In the genomic region with DNA sequence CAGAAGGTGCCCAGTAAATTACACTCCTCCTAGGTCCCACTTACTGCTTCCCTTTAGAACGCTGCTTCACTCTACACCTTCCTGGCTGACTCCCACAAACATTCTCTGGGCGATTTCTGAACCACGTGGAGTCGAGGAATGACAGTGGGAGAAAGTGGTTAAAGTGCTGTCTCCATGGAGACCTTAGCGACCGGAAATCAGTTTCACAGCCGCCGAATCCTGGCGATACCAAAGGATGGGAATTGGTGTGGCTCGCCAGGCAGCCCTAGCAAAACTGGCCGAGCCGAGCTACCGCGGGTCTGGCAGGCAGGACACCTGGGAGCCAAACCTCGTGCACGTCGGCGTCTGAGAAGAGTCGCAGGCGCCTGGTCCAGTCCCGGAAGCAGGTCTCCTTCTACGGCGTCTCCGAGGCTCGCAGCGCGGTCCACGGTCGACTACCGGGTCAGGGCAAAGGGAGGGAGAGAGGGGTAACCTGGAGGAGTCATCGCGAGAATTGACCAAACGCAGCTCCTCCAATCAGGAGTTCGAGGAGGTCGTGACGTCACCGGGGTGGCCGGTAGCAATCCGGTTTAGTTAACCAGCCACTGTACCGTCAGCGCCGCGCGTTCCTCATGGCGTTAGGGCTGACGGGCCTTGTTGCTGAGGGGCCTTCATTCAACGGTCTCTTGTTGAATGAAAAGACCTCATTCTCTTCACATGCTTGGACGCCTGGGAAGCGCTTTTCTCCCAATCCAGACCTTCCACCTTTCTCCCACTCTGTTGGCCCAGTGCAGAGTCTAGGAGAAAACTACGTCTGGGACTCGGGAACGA, we compare ENCODE assay signal across 1 cellular context.
TF ChIP-seq lines count a peak whose summit lies in the region.

A gene with protein sequence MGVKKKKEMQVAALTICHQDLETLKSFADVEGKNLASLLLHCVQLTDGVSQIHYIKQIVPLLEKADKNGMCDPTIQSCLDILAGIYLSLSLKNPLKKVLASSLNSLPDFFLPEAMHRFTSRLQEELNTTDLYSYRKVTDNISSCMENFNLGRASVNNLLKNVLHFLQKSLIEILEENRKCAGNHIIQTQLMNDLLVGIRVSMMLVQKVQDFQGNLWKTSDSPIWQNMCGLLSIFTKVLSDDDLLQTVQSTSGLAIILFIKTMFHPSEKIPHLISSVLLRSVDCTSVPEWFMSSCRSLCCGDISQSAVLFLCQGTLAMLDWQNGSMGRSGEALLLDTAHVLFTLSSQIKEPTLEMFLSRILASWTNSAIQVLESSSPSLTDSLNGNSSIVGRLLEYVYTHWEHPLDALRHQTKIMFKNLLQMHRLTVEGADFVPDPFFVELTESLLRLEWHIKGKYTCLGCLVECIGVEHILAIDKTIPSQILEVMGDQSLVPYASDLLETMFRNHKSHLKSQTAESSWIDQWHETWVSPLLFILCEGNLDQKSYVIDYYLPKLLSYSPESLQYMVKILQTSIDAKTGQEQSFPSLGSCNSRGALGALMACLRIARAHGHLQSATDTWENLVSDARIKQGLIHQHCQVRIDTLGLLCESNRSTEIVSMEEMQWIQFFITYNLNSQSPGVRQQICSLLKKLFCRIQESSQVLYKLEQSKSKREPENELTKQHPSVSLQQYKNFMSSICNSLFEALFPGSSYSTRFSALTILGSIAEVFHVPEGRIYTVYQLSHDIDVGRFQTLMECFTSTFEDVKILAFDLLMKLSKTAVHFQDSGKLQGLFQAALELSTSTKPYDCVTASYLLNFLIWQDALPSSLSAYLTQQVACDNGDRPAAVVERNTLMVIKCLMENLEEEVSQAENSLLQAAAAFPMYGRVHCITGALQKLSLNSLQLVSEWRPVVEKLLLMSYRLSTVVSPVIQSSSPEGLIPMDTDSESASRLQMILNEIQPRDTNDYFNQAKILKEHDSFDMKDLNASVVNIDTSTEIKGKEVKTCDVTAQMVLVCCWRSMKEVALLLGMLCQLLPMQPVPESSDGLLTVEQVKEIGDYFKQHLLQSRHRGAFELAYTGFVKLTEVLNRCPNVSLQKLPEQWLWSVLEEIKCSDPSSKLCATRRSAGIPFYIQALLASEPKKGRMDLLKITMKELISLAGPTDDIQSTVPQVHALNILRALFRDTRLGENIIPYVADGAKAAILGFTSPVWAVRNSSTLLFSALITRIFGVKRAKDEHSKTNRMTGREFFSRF (N-terminal part only) (minus strand): TSS at position 436 of the 810 bp plus-strand sequence. CDS start 3,646 bp downstream, outside the sequence.

TF ChIP-seq in HepG2, 621 proteins besides CTCF, POLR2A, EP300 and RAD21 (continued from another document and continues in another):
- TF ChIP-seq ZNF687 (CRISPR knock-in tag; IDR thresholded peaks at IDR 0.05), result peak; percentile 99
- no peak for TF ChIP-seq JUND (CRISPR knock-in tag; IDR thresholded peaks at IDR 0.05)
- peak; percentile 95 for TF ChIP-seq ZNF678 (CRISPR knock-in tag; IDR thresholded peaks at IDR 0.05)
- no peak for TF ChIP-seq TEF (CRISPR knock-in tag; IDR thresholded peaks at IDR 0.05)
- peak; percentile 80 for TF ChIP-seq ZNF430 (CRISPR knock-in tag; IDR thresholded peaks at IDR 0.05)
- TF ChIP-seq, protein P1, sequence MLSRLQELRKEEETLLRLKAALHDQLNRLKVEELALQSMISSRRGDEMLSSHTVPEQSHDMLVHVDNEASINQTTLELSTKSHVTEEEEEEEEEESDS (CRISPR knock-in tag; IDR thresholded peaks at IDR 0.05; ENCODE audit: borderline replicate concordance), result no peak
- TF ChIP-seq, protein P2, sequence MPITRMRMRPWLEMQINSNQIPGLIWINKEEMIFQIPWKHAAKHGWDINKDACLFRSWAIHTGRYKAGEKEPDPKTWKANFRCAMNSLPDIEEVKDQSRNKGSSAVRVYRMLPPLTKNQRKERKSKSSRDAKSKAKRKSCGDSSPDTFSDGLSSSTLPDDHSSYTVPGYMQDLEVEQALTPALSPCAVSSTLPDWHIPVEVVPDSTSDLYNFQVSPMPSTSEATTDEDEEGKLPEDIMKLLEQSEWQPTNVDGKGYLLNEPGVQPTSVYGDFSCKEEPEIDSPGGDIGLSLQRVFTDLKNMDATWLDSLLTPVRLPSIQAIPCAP (CRISPR knock-in tag; IDR thresholded peaks at IDR 0.05; ENCODE audit: low read depth), result no peak
- TF ChIP-seq, protein P3, sequence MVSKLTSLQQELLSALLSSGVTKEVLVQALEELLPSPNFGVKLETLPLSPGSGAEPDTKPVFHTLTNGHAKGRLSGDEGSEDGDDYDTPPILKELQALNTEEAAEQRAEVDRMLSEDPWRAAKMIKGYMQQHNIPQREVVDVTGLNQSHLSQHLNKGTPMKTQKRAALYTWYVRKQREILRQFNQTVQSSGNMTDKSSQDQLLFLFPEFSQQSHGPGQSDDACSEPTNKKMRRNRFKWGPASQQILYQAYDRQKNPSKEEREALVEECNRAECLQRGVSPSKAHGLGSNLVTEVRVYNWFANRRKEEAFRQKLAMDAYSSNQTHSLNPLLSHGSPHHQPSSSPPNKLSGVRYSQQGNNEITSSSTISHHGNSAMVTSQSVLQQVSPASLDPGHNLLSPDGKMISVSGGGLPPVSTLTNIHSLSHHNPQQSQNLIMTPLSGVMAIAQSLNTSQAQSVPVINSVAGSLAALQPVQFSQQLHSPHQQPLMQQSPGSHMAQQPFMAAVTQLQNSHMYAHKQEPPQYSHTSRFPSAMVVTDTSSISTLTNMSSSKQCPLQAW (CRISPR knock-in tag; IDR thresholded peaks at IDR 0.05), result peak; percentile 92
- TF ChIP-seq IKZF4 (CRISPR knock-in tag; IDR thresholded peaks at IDR 0.05; ENCODE audit: borderline replicate concordance, low read depth, not compliant biosample characterization), result peak; percentile 52
- peak; percentile 66 to 76; a peak in 3 of 4 replicates for TF ChIP-seq HMGXB4 (CRISPR knock-in tag; IDR thresholded peaks at IDR 0.05; ENCODE audit: borderline replicate concordance in 1 of 2, low read depth in 1 of 2)
- peak; percentile 98 for TF ChIP-seq RFXAP (CRISPR knock-in tag; IDR thresholded peaks at IDR 0.05; ENCODE audit: borderline replicate concordance)
- TF ChIP-seq KMT2B (CRISPR knock-in tag; IDR thresholded peaks at IDR 0.05), result peak; percentile 98
- TF ChIP-seq ISL2 (CRISPR knock-in tag; IDR thresholded peaks at IDR 0.05), result peak; percentile 54; the same call in 1 of the 2 replicates
- no peak; the same call in 1 of the 2 replicates for TF ChIP-seq HNF4G (IDR thresholded peaks at IDR 0.05; ENCODE audit: borderline replicate concordance, low read depth, low read length)
- TF ChIP-seq HNF4G (CRISPR knock-in tag; IDR thresholded peaks at IDR 0.05; ENCODE audit: borderline replicate concordance, low read depth), result no peak
- TF ChIP-seq KLF11 (CRISPR knock-in tag; IDR thresholded peaks at IDR 0.05), result peak; percentile 78
- TF ChIP-seq SAP130 (CRISPR knock-in tag; IDR thresholded peaks at IDR 0.05; ENCODE audit: low read depth), result peak; percentile 99
- peak; percentile 92; the same call in 1 of the 2 replicates for TF ChIP-seq HINFP (CRISPR knock-in tag; IDR thresholded peaks at IDR 0.05; ENCODE audit: low read depth)
- peak; percentile 62 for TF ChIP-seq PTBP1 (IDR thresholded peaks at IDR 0.05; ENCODE audit: low read depth, low read length, poor library complexity, severe bottlenecking)
- TF ChIP-seq ZSCAN25 (CRISPR knock-in tag; IDR thresholded peaks at IDR 0.05), result peak; percentile 79
- TF ChIP-seq ZNF142 (CRISPR knock-in tag; IDR thresholded peaks at IDR 0.05), result no peak; the same call in 1 of the 2 replicates
- TF ChIP-seq IRF9 (CRISPR knock-in tag; IDR thresholded peaks at IDR 0.05; ENCODE audit: borderline replicate concordance), result peak; percentile 68; the same call in 1 of the 2 replicates
- TF ChIP-seq ZNF549 (CRISPR knock-in tag; IDR thresholded peaks at IDR 0.05), result no peak
- no peak for TF ChIP-seq PCBP2 (optimal IDR thresholded peaks at IDR 0.05; ENCODE audit: low read depth, low read length, poor library complexity, severe bottlenecking)
